Comparison of ENCODE assay signal across 1 cellular context in the genomic region with DNA sequence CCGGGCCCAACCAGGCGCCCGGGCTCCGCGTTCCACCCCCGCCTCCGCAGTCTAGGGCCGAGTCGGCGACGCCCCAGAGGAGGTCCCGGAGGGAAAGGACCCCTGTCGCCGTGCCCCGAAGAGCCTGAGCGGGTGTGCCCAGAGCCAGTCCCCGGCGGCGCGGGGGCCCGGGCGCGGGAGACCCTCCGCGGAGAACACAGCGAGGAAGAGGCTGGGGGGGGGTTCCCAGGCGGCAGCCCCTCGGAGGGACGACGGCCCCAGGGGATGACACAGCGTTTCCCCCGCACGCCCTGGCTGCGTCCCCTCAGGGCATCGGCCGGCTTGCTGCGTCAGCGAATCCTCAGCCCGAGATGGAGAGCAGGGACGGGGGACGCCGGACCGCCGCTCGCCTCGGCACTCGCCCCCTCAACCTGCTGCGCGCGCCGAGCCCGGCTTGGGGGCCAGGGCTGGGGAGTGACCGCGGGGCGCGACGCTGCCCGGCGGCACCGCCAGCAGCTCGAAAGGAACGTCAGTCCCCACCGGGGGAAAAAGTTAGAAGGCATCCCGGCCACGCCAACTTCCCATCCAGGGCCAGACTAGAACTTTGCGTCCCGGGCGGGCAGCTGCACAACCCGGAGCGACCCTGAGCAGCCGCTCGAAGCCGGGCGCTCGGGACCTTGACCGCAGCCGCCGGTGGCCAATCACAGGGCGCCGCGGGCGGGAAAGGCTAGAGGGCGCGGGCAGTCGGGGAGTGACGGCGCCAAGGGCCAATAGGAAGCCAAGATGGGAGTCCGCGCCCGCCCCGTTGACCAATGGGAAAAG.
A peak's percentile ranks its signal among the peaks of the same experiment; 100 is the strongest.
TF ChIP-seq lines count a peak whose summit lies in the region.

No MANE protein-coding gene starts in this region.

TF ChIP-seq in HepG2, 621 proteins besides CTCF, POLR2A, EP300 and RAD21 (continued from another document and continues in another):
- TF ChIP-seq, protein P1, sequence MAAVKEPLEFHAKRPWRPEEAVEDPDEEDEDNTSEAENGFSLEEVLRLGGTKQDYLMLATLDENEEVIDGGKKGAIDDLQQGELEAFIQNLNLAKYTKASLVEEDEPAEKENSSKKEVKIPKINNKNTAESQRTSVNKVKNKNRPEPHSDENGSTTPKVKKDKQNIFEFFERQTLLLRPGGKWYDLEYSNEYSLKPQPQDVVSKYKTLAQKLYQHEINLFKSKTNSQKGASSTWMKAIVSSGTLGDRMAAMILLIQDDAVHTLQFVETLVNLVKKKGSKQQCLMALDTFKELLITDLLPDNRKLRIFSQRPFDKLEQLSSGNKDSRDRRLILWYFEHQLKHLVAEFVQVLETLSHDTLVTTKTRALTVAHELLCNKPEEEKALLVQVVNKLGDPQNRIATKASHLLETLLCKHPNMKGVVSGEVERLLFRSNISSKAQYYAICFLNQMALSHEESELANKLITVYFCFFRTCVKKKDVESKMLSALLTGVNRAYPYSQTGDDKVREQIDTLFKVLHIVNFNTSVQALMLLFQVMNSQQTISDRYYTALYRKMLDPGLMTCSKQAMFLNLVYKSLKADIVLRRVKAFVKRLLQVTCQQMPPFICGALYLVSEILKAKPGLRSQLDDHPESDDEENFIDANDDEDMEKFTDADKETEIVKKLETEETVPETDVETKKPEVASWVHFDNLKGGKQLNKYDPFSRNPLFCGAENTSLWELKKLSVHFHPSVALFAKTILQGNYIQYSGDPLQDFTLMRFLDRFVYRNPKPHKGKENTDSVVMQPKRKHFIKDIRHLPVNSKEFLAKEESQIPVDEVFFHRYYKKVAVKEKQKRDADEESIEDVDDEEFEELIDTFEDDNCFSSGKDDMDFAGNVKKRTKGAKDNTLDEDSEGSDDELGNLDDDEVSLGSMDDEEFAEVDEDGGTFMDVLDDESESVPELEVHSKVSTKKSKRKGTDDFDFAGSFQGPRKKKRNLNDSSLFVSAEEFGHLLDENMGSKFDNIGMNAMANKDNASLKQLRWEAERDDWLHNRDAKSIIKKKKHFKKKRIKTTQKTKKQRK (IDR thresholded peaks at IDR 0.05; ENCODE audit: low read length), result no peak
- TF ChIP-seq ZNF430 (CRISPR knock-in tag; IDR thresholded peaks at IDR 0.05) (no peak; the same call in 1 of the 2 replicates), ZNF761 (CRISPR knock-in tag; conservative IDR thresholded peaks at IDR 0.05) (no peak), TSC22D2 (CRISPR knock-in tag; IDR thresholded peaks at IDR 0.05; ENCODE audit: borderline replicate concordance) (no peak), ATAD3A (CRISPR knock-in tag; IDR thresholded peaks at IDR 0.05) (no peak), KLF12 (CRISPR knock-in tag; IDR thresholded peaks at IDR 0.05; ENCODE audit: borderline replicate concordance) (peak; percentile 82), RARG (CRISPR knock-in tag; IDR thresholded peaks at IDR 0.05; ENCODE audit: low read depth) (no peak), BRD4 (CRISPR knock-in tag; IDR thresholded peaks at IDR 0.05) (no peak; the same call in 1 of the 2 replicates), ZNF564 (CRISPR knock-in tag; IDR thresholded peaks at IDR 0.05) (peak; percentile 65), POLR2G (IDR thresholded peaks at IDR 0.05; ENCODE audit: low read depth, low read length) (peak; percentile 60; the same call in 1 of the 2 replicates), ZNF563 (CRISPR knock-in tag; IDR thresholded peaks at IDR 0.05) (peak; percentile 81), ZNF549 (CRISPR knock-in tag; IDR thresholded peaks at IDR 0.05) (no peak), ARNT2 (CRISPR knock-in tag; IDR thresholded peaks at IDR 0.05; ENCODE audit: low read depth) (peak; percentile 6), ZFX (CRISPR knock-in tag; IDR thresholded peaks at IDR 0.05; ENCODE audit: low read depth) (peak; percentile 44; the same call in 1 of the 2 replicates), IKZF1 (IDR thresholded peaks at IDR 0.05) (no peak), ZBTB38 (CRISPR knock-in tag; IDR thresholded peaks at IDR 0.05) (no peak), ZNF737 (CRISPR knock-in tag; IDR thresholded peaks at IDR 0.05; ENCODE audit: borderline replicate concordance) (no peak), ZNF83 (CRISPR knock-in tag; IDR thresholded peaks at IDR 0.05; ENCODE audit: borderline replicate concordance) (no peak; the same call in 1 of the 2 replicates), SALL2 (CRISPR knock-in tag; IDR thresholded peaks at IDR 0.05) (peak; percentile 77; the same call in 1 of the 2 replicates), TCF12 (IDR thresholded peaks at IDR 0.05) (no peak), TCF12 (CRISPR knock-in tag; IDR thresholded peaks at IDR 0.05) (0 out of 2 replicates have a peak, but pooled peaks have one; percentile 33), IRF2 (CRISPR knock-in tag; IDR thresholded peaks at IDR 0.05) (no peak), CENPT (CRISPR knock-in tag; IDR thresholded peaks at IDR 0.05; ENCODE audit: low read depth) (peak; percentile 80; the same call in 1 of the 2 replicates), MIER3 (CRISPR knock-in tag; IDR thresholded peaks at IDR 0.05; ENCODE audit: borderline replicate concordance) (no peak), ATF7-NPFF (CRISPR knock-in tag; IDR thresholded peaks at IDR 0.05; ENCODE audit: low read depth) (peak; percentile 20; the same call in 1 of the 2 replicates), HOXD1 (CRISPR knock-in tag; IDR thresholded peaks at IDR 0.05) (peak; percentile 84; the same call in 1 of the 2 replicates), RFX5 (IDR thresholded peaks at IDR 0.05; ENCODE audit: low read depth, low read length) (no peak), FOSL1 (CRISPR knock-in tag; IDR thresholded peaks at IDR 0.05; ENCODE audit: borderline replicate concordance) (no peak), DNMT1 (CRISPR knock-in tag; IDR thresholded peaks at IDR 0.05) (peak; percentile 71; the same call in 1 of the 2 replicates), ETV5 (CRISPR knock-in tag; IDR thresholded peaks at IDR 0.05; ENCODE audit: borderline replicate concordance) (no peak), RARA (CRISPR knock-in tag; IDR thresholded peaks at IDR 0.05) (no peak; the same call in 1 of the 2 replicates), SAP130 (CRISPR knock-in tag; IDR thresholded peaks at IDR 0.05; ENCODE audit: low read depth) (no peak; the same call in 1 of the 2 replicates), NFE2L1 (CRISPR knock-in tag; IDR thresholded peaks at IDR 0.05; ENCODE audit: borderline replicate concordance) (peak; percentile 83; the same call in 1 of the 2 replicates), ZNF232 (CRISPR knock-in tag; IDR thresholded peaks at IDR 0.05; ENCODE audit: borderline replicate concordance) (peak; percentile 66; the same call in 1 of the 2 replicates), TOPORS (CRISPR knock-in tag; IDR thresholded peaks at IDR 0.05) (no peak)
- TF ChIP-seq, protein P2, sequence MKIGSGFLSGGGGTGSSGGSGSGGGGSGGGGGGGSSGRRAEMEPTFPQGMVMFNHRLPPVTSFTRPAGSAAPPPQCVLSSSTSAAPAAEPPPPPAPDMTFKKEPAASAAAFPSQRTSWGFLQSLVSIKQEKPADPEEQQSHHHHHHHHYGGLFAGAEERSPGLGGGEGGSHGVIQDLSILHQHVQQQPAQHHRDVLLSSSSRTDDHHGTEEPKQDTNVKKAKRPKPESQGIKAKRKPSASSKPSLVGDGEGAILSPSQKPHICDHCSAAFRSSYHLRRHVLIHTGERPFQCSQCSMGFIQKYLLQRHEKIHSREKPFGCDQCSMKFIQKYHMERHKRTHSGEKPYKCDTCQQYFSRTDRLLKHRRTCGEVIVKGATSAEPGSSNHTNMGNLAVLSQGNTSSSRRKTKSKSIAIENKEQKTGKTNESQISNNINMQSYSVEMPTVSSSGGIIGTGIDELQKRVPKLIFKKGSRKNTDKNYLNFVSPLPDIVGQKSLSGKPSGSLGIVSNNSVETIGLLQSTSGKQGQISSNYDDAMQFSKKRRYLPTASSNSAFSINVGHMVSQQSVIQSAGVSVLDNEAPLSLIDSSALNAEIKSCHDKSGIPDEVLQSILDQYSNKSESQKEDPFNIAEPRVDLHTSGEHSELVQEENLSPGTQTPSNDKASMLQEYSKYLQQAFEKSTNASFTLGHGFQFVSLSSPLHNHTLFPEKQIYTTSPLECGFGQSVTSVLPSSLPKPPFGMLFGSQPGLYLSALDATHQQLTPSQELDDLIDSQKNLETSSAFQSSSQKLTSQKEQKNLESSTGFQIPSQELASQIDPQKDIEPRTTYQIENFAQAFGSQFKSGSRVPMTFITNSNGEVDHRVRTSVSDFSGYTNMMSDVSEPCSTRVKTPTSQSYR (CRISPR knock-in tag; IDR thresholded peaks at IDR 0.05; ENCODE audit: borderline replicate concordance), result no peak
- TF ChIP-seq, protein P3, sequence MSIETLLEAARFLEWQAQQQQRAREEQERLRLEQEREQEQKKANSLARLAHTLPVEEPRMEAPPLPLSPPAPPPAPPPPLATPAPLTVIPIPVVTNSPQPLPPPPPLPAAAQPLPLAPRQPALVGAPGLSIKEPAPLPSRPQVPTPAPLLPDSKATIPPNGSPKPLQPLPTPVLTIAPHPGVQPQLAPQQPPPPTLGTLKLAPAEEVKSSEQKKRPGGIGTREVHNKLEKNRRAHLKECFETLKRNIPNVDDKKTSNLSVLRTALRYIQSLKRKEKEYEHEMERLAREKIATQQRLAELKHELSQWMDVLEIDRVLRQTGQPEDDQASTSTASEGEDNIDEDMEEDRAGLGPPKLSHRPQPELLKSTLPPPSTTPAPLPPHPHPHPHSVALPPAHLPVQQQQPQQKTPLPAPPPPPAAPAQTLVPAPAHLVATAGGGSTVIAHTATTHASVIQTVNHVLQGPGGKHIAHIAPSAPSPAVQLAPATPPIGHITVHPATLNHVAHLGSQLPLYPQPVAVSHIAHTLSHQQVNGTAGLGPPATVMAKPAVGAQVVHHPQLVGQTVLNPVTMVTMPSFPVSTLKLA (IDR thresholded peaks at IDR 0.05), result no peak
- TF ChIP-seq, protein P4, sequence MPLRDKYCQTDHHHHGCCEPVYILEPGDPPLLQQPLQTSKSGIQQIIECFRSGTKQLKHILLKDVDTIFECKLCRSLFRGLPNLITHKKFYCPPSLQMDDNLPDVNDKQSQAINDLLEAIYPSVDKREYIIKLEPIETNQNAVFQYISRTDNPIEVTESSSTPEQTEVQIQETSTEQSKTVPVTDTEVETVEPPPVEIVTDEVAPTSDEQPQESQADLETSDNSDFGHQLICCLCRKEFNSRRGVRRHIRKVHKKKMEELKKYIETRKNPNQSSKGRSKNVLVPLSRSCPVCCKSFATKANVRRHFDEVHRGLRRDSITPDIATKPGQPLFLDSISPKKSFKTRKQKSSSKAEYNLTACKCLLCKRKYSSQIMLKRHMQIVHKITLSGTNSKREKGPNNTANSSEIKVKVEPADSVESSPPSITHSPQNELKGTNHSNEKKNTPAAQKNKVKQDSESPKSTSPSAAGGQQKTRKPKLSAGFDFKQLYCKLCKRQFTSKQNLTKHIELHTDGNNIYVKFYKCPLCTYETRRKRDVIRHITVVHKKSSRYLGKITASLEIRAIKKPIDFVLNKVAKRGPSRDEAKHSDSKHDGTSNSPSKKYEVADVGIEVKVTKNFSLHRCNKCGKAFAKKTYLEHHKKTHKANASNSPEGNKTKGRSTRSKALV (CRISPR knock-in tag; IDR thresholded peaks at IDR 0.05), result peak; percentile 82; the same call in 1 of the 2 replicates
- TF ChIP-seq, protein P5, sequence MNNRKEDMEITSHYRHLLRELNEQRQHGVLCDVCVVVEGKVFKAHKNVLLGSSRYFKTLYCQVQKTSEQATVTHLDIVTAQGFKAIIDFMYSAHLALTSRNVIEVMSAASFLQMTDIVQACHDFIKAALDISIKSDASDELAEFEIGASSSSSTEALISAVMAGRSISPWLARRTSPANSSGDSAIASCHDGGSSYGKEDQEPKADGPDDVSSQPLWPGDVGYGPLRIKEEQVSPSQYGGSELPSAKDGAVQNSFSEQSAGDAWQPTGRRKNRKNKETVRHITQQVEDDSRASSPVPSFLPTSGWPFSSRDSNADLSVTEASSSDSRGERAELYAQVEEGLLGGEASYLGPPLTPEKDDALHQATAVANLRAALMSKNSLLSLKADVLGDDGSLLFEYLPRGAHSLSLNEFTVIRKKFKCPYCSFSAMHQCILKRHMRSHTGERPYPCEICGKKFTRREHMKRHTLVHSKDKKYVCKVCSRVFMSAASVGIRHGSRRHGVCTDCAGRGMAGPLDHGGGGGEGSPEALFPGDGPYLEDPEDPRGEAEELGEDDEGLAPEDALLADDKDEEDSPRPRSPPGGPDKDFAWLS (CRISPR knock-in tag; IDR thresholded peaks at IDR 0.05; ENCODE audit: borderline replicate concordance), result no peak
- TF ChIP-seq, protein P6, sequence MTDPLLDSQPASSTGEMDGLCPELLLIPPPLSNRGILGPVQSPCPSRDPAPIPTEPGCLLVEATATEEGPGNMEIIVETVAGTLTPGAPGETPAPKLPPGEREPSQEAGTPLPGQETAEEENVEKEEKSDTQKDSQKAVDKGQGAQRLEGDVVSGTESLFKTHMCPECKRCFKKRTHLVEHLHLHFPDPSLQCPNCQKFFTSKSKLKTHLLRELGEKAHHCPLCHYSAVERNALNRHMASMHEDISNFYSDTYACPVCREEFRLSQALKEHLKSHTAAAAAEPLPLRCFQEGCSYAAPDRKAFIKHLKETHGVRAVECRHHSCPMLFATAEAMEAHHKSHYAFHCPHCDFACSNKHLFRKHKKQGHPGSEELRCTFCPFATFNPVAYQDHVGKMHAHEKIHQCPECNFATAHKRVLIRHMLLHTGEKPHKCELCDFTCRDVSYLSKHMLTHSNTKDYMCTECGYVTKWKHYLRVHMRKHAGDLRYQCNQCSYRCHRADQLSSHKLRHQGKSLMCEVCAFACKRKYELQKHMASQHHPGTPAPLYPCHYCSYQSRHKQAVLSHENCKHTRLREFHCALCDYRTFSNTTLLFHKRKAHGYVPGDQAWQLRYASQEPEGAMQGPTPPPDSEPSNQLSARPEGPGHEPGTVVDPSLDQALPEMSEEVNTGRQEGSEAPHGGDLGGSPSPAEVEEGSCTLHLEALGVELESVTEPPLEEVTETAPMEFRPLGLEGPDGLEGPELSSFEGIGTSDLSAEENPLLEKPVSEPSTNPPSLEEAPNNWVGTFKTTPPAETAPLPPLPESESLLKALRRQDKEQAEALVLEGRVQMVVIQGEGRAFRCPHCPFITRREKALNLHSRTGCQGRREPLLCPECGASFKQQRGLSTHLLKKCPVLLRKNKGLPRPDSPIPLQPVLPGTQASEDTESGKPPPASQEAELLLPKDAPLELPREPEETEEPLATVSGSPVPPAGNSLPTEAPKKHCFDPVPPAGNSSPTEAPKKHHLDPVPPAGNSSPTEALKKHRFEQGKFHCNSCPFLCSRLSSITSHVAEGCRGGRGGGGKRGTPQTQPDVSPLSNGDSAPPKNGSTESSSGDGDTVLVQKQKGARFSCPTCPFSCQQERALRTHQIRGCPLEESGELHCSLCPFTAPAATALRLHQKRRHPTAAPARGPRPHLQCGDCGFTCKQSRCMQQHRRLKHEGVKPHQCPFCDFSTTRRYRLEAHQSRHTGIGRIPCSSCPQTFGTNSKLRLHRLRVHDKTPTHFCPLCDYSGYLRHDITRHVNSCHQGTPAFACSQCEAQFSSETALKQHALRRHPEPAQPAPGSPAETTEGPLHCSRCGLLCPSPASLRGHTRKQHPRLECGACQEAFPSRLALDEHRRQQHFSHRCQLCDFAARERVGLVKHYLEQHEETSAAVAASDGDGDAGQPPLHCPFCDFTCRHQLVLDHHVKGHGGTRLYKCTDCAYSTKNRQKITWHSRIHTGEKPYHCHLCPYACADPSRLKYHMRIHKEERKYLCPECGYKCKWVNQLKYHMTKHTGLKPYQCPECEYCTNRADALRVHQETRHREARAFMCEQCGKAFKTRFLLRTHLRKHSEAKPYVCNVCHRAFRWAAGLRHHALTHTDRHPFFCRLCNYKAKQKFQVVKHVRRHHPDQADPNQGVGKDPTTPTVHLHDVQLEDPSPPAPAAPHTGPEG (CRISPR knock-in tag; IDR thresholded peaks at IDR 0.05), result peak; percentile 95
- TF ChIP-seq, protein P7, sequence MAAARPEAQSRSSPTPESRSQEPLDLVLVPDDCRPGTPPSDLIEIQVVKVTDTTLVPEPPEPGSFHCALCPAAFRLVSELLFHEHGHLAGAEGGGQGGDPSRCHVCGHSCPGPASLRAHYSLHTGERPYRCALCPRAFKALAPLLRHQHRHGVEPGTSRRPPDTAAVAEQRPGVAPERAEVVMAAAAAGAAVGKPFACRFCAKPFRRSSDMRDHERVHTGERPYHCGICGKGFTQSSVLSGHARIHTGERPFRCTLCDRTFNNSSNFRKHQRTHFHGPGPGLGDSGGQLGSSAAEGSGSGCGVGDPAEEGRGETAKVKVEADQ (CRISPR knock-in tag; IDR thresholded peaks at IDR 0.05; ENCODE audit: borderline replicate concordance), result 0 out of 2 replicates have a peak, but pooled peaks have one; percentile 42
